14 cellular contexts compared by ENCODE assay signal in the genomic region with DNA sequence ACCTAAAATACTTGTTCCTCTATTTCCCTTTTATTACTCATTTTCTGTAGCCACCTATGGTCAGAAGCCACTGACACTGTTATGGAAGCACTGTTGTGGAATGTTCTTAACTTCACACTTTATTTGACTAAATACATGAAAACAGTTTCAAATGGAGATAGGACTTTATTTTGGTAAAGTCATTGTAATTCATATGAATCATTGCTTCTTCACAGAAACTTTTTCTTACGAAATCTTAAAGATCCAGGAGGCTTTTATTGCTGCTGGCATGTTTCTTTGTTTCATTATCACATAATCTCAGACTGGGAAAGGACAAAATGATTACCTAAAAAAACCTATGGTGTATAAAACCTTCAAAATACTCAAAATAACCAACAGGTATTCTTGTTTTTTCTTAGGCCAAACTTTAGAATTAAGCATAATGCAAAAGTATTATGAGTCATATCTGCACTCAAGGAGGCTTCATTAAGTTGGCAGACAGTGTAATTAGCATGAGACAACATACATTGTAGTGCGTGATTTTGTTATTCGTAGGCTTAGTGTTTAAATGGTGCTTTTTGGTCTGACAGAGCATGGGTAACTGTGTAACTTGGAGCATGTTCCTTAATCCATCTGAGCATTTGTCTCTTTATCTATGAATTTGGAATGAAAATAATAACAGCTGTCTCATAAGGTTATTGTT. TPM values are rescaled to one million over a fixed set of nuclear protein-coding genes. Genes with fewer than 3 reads are reported as not detected.
DNase-seq lines count a peak whose midpoint lies in the region; ATAC-seq and TF ChIP-seq lines count a peak whose summit lies in the region.
"Had no signal": no experiment of that assay in that cellular context is flagged by ENCODE, and none has a peak within 500 bp of the region (broad histone marks: within the 10 kb centered on the region; RNA-seq: fewer than 3 reads in every experiment).

No MANE protein-coding gene starts in this region.

- BruUV-seq in PC-3 (replicated peaks; lab: Mats Ljungman, UMichigan): no TSS peak

- no peaks in the 10 kb centered on the region for H3K36me3 ChIP-seq in PC-3 (ENCODE audit: low read depth, low read length)
- H3K36me3 ChIP-seq in fibroblast of lung (ENCODE audit: control insufficient read depth, insufficient read depth, low read length): no peaks in the 10 kb centered on the region
- H3K36me3 ChIP-seq: SJCRH30 had no signal

- H3K9me2 ChIP-seq in PC-3 (replicated peaks; ENCODE audit: low read length): no peaks in the 10 kb centered on the region

- POLR2A ChIA-PET in PC-3 (lab: Charles Lee; ENCODE audit: unreplicated experiment): no interaction called here

- H3K27me3 ChIP-seq in PC-3 (ENCODE audit: low read length) (no peaks in the 10 kb centered on the region), fibroblast of lung (ENCODE audit: control insufficient read depth, insufficient read depth, low read length) (no peaks in the 10 kb centered on the region)
- H3K27me3 ChIP-seq: SJCRH30 had no signal

- H3K27ac ChIP-seq in PC-3 (ENCODE audit: low read length) (no peak overlapping the region), fibroblast of lung (ENCODE audit: insufficient read depth, low read length) (peak overlapping the region; percentile 31)
- H3K27ac ChIP-seq: SJCRH30 had no signal

- H3K4me3 ChIP-seq in PC-3 (ENCODE audit: low read length) (no peak overlapping the region), fibroblast of lung (replicated peaks in 1 of 4; ENCODE audit: control extremely low read depth in 1 of 4, insufficient read depth in 1 of 4, low read depth in 3 of 4, low read length in 4 of 4) (peak overlapping the region in 1 of 4 experiments; percentile 4)
- H3K4me3 ChIP-seq: SJCRH30 had no signal

- H2AFZ ChIP-seq in PC-3 (ENCODE audit: low read length): no peak overlapping the region
- no peak overlapping the region for H2AFZ ChIP-seq in fibroblast of lung (ENCODE audit: low read length)

- H4K20me1 ChIP-seq in PC-3 (ENCODE audit: low read length) (no peaks in the 10 kb centered on the region), fibroblast of lung (ENCODE audit: control insufficient read depth, extremely low read depth, insufficient read depth, low read length) (no peaks in the 10 kb centered on the region)

- no peak for TF ChIP-seq CTCF in PC-3 (conservative IDR thresholded peaks at IDR 0.05; ENCODE audit: low read depth, low read length)
- TF ChIP-seq CTCF in fibroblast of lung (conservative IDR thresholded peaks at IDR 0.05 in 1 of 2, IDR thresholded peaks at IDR 0.05 in 1 of 2; ENCODE audit: low read depth in 1 of 2, low read length in 2 of 2): no peak

- ATAC-seq in PC-3: no peak
- ATAC-seq in GM19452 (IDR thresholded peaks at IDR 0.05; ENCODE audit: unreplicated experiment): no peak
- ATAC-seq: stimulated activated effector memory CD8-positive, alpha-beta T cell treated with anti-CD3 and anti-CD28 coated beads, Interleukin-12 subunit alpha, Interleukin-12 subunit beta, amount 100 ng/mL, for 72 hours had no signal

- peak; percentile 10 for DNase-seq in EL
- DNase-seq in PC-3: peak; percentile 19
- peak; percentile 35 to 47 for DNase-seq in fibroblast of lung (ENCODE audit: low read depth in 2 of 2)
- DNase-seq in renal cortical epithelial cell (ENCODE audit: low read depth): peak; percentile 54
- no peak for DNase-seq in NCI-H510A treated with DMSO at 0.1 percent for 48 hours (lab: John Stamatoyannopoulos, UW)
- DNase-seq in activated effector memory CD4-positive, alpha-beta T cell treated with Interleukin-2 at 50 U/mL for 16 hours: no peak
- no peak for DNase-seq in activated CD4-positive, alpha-beta T cell treated with anti-CD3 and anti-CD28 coated beads for 48 hours
- DNase-seq: activated CD4-positive, CD25-positive, alpha-beta regulatory T cell treated with anti-CD3 and anti-CD28 coated beads, Interleukin-2, amount 50 U/mL, for 72 hours; CD4-positive, CD25-positive, alpha-beta regulatory T cell; NCI-H1417 treated with DMSO at 0.1 percent for 48 hours; NCI-H82; SJCRH30 had no signal

- H3K9ac ChIP-seq in PC-3 (ENCODE audit: low read length) (no peak overlapping the region), fibroblast of lung (ENCODE audit: insufficient read depth, low read length) (no peak overlapping the region)

- H3K4me2 ChIP-seq in PC-3 (ENCODE audit: low read length): peak overlapping the region; percentile 23; the same call in 1 of the 2 replicates
- peak overlapping the region; percentile 51 for H3K4me2 ChIP-seq in fibroblast of lung (ENCODE audit: extremely low read depth, insufficient read depth, low read length)

- no peaks in the 10 kb centered on the region for H3K9me3 ChIP-seq in PC-3 (ENCODE audit: low read length)
- H3K9me3 ChIP-seq in fibroblast of lung (ENCODE audit: control insufficient read depth, insufficient read depth, low read depth, low read length): no peaks in the 10 kb centered on the region
- H3K9me3 ChIP-seq: SJCRH30 had no signal

- CTCF ChIA-PET in PC-3 (lab: Charles Lee): no interaction called here

- H3K4me1 ChIP-seq in PC-3 (ENCODE audit: insufficient read depth, low read length): peaks cover 39% of the 10 kb centered on the region
- H3K4me1 ChIP-seq in fibroblast of lung (ENCODE audit: control insufficient read depth, extremely low read depth, insufficient read depth, low read length): peaks cover 3% of the 10 kb centered on the region
- H3K4me1 ChIP-seq: SJCRH30 had no signal

- intact Hi-C loops in PC-3 (cut with micrococcal nuclease): loop anchor here (2.0 kb wide), 1 partner anchor 27 kb away; no protein-coding TSS in a partner anchor

- no peaks in the 10 kb centered on the region for H3F3A ChIP-seq in PC-3 (ENCODE audit: low read length, unreplicated experiment)

- H3K79me2 ChIP-seq in PC-3 (ENCODE audit: low read length) (no peaks in the 10 kb centered on the region), fibroblast of lung (ENCODE audit: control insufficient read depth, insufficient read depth, low read length) (no peaks in the 10 kb centered on the region)

RNA-seq across cellular contexts. Expression of a gene that starts 58.0 kb away (rescaled TPM):
- total RNA-seq in PC-3 (2014; rRNA removed) (22.9 and 26.4 TPM in 2 replicates), fibroblast of lung (41.6 and 47.8 TPM in 2 replicates), renal cortical epithelial cell (35.4 and 101 TPM in 2 replicates)
- polyA plus RNA-seq in fibroblast of lung: 119 and 258 TPM in 2 replicates
- polyA plus RNA-seq in fibroblast of lung (2012): 55.7 and 138 TPM in 2 replicates
- polyA minus RNA-seq in fibroblast of lung (ENCODE audit: low replicate concordance): 3.8 TPM in 2 replicates

RNA-seq across cellular contexts. Expression of a gene that starts 58.1 kb away (rescaled TPM):
- total RNA-seq in PC-3 (2014; rRNA removed) (0.46 and 2.9 TPM in 2 replicates), fibroblast of lung (1.5 and 1.7 TPM in 2 replicates), renal cortical epithelial cell (1.6 and 4.4 TPM in 2 replicates)
- 2.9 and 4.4 TPM in 2 replicates for polyA plus RNA-seq in fibroblast of lung
- 3.6 and 5.2 TPM in 2 replicates for polyA plus RNA-seq in fibroblast of lung (2012)
- not detected in 2 replicates for polyA minus RNA-seq in fibroblast of lung (ENCODE audit: low replicate concordance)

Comparison
In these comparisons a context has a peak if more than half of its experiments do, and no peak if none do; other contexts are left out.
1. DNase-seq: peak in EL (single experiment), PC-3 (single experiment), fibroblast of lung (2 of 2) and renal cortical epithelial cell (single experiment); none in NCI-H510A treated with DMSO at 0.1 percent for 48 hours (single experiment), activated effector memory CD4-positive, alpha-beta T cell treated with Interleukin-2 at 50 U/mL for 16 hours (single experiment) and activated CD4-positive, alpha-beta T cell treated with anti-CD3 and anti-CD28 coated beads for 48 hours (single experiment).